ENCODE assay signal across 31 cellular contexts in genomic region chr12:37666069-37666781, GRCh38.
"Had no signal": no experiment of that assay in that cellular context is flagged by ENCODE, and none has a peak within 500 bp of the region (broad histone marks: within the 10 kb centered on the region; RNA-seq: fewer than 3 reads in every experiment).

No MANE protein-coding gene starts in this region.

- H3K36me3 ChIP-seq: brain microvascular endothelial cell, lower lobe of right lung, sigmoid colon, stomach, thyroid gland, upper lobe of left lung had no signal

- H3K27me3 Mint-ChIP-seq: naive thymus-derived CD8-positive, alpha-beta T cell; stimulated activated naive B cell treated with anti-CD40 and anti-IgM and Interleukin-4, amounts not matched to agents 10 μg/mL and 1 μg/mL and 100 μg/mL, for 72 hours; T-cell had no signal

- H3K27ac ChIP-seq: brain microvascular endothelial cell, lower lobe of right lung, sigmoid colon, stomach, thyroid gland, upper lobe of left lung, VCaP had no signal

- H3K9me3 Mint-ChIP-seq: activated T-helper 1 cell treated with anti-CD3 and anti-CD28 coated beads, Interleukin-12 subunit alpha, Interleukin-12 subunit beta, Interleukin-2, Interleukin-4 antibody, amounts not matched to agents 30 ng/mL and 10 ng/mL and 1 ng/mL, durations not matched to agents 14 hours and 24 hours and 36 hours had no signal

- H3K4me3 ChIP-seq: lower lobe of right lung, sigmoid colon, stomach, thyroid gland, upper lobe of left lung had no signal

- H3K27ac Mint-ChIP-seq: activated T-helper 1 cell treated with anti-CD3 and anti-CD28 coated beads, Interleukin-12 subunit alpha, Interleukin-12 subunit beta, Interleukin-2, Interleukin-4 antibody, amounts not matched to agents 30 ng/mL and 10 ng/mL and 1 ng/mL, durations not matched to agents 14 hours and 24 hours and 36 hours; immature natural killer cell; naive thymus-derived CD8-positive, alpha-beta T cell; stimulated activated naive B cell treated with anti-CD40 and anti-IgM and Interleukin-4, amounts not matched to agents 10 μg/mL and 1 μg/mL and 100 μg/mL, for 72 hours; T-cell had no signal

- H3K36me3 Mint-ChIP-seq: immature natural killer cell; stimulated activated naive B cell treated with anti-CD40 and anti-IgM and Interleukin-4, amounts not matched to agents 10 μg/mL and 1 μg/mL and 100 μg/mL, for 72 hours; T-cell had no signal

- H3K4me3 Mint-ChIP-seq: activated T-helper 1 cell treated with anti-CD3 and anti-CD28 coated beads, Interleukin-12 subunit alpha, Interleukin-12 subunit beta, Interleukin-2, Interleukin-4 antibody, amounts not matched to agents 30 ng/mL and 10 ng/mL and 1 ng/mL, durations not matched to agents 14 hours and 24 hours and 36 hours; immature natural killer cell; naive thymus-derived CD8-positive, alpha-beta T cell; neural crest cell; stimulated activated naive B cell treated with anti-CD40 and anti-IgM and Interleukin-4, amounts not matched to agents 10 μg/mL and 1 μg/mL and 100 μg/mL, for 72 hours; T-cell had no signal

- H3K27me3 ChIP-seq: brain microvascular endothelial cell, sigmoid colon, stomach, thyroid gland, upper lobe of left lung had no signal

- H3K4me1 Mint-ChIP-seq: immature natural killer cell; naive thymus-derived CD8-positive, alpha-beta T cell; neural crest cell; stimulated activated naive B cell treated with anti-CD40 and anti-IgM and Interleukin-4, amounts not matched to agents 10 μg/mL and 1 μg/mL and 100 μg/mL, for 72 hours; T-cell had no signal

- ATAC-seq: left lobe of liver; lower lobe of right lung; naive thymus-derived CD8-positive, alpha-beta T cell; stimulated activated naive B cell treated with anti-CD40 and anti-IgM and Interleukin-4, amounts not matched to agents 10 μg/mL and 1 μg/mL and 100 μg/mL, for 72 hours; T-cell had no signal

- H3K9me3 ChIP-seq: lower lobe of right lung, thyroid gland had no signal

- H3K4me1 ChIP-seq: lower lobe of right lung, sigmoid colon, stomach, thyroid gland, upper lobe of left lung had no signal

- DNase-seq: activated CD4-positive, alpha-beta T cell treated with anti-CD3 and anti-CD28 coated beads for 4 hours; activated CD4-positive, alpha-beta T cell treated with anti-CD3 and anti-CD28 coated beads, Interleukin-2, amount 50 U/mL, for 48 hours; activated CD8-positive, alpha-beta memory T cell treated with anti-CD3 and anti-CD28 coated beads, Interleukin-2, amount 50 U/mL, for 4 hours; activated gamma-delta T cell treated with Interleukin-2 at 50 U/mL for 16 hours; activated naive CD4-positive, alpha-beta T cell treated with anti-CD3 and anti-CD28 coated beads, Interleukin-2, amount 50 U/mL, for 16 hours; activated T-cell treated with anti-CD3 and anti-CD28 coated beads, Interleukin-2, amount 50 U/mL, for 1 hour; amniotic stem cell; brain microvascular endothelial cell; cortex of kidney; foreskin fibroblast; head of caudate nucleus; hippocampal formation; immature natural killer cell; kidney glomerular epithelial cell; lower lobe of right lung; mesenchymal stem cell; naive thymus-derived CD8-positive, alpha-beta T cell; occipital lobe; sigmoid colon; small intestine; stimulated activated CD4-positive, alpha-beta T cell treated with anti-CD3 and anti-CD28 coated beads, Interleukin-15, amount 100 ng/mL, for 24 hours; stimulated activated CD4-positive, alpha-beta T cell treated with anti-CD3 and anti-CD28 coated beads, Interleukin-2, amount 100 ng/mL, for 24 hours; stimulated activated naive B cell treated with anti-CD40 and anti-IgM and Interleukin-4, amounts not matched to agents 10 μg/mL and 1 μg/mL and 100 μg/mL, for 72 hours; stomach; T-cell; thyroid gland; upper lobe of left lung had no signal
